1 cellular context compared by ENCODE assay signal in genomic region chr10:89413398-89413912, GRCh38.
TF ChIP-seq lines count a peak whose summit lies in the region.

No MANE protein-coding gene starts in this region.

TF ChIP-seq in H1, 55 proteins besides CTCF, POLR2A, EP300 and RAD21:
- TF ChIP-seq KDM4A (IDR thresholded peaks at IDR 0.05; ENCODE audit: low read depth, low read length, severe bottlenecking) (no peak), KDM5A (IDR thresholded peaks at IDR 0.05; ENCODE audit: low read length) (no peak), RXRA (IDR thresholded peaks at IDR 0.05; ENCODE audit: insufficient read depth, low read depth, low read length) (no peak), JUN (IDR thresholded peaks at IDR 0.05; ENCODE audit: low read depth, low read length) (no peak), RBBP5 (IDR thresholded peaks at IDR 0.05; ENCODE audit: borderline replicate concordance, low read depth, low read length) (no peak)
